ENCODE assay signal across 31 cellular contexts in the genomic region with DNA sequence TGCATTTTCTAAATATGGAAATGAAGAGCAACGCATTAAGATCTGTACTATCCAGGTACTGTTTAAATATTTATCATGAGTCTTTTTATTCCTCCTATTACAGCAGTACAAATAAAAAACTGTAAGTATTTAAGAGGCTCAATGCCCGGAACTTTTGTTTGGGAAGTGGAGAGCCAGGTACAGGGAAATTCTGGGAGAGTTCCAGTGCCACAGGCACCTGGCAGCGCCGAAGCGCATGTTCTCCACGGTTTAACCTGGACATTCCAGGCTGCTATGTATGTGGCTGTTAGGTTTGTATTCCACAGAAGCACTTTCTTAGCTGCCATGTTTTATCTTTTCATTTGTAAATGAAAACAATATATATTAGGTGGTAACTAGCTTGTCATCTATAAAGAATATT.
A peak's percentile ranks its signal among the peaks of the same experiment; 100 is the strongest.
DNase-seq lines count a peak whose midpoint lies in the region; ATAC-seq and TF ChIP-seq lines count a peak whose summit lies in the region.
"Had no signal": no experiment of that assay in that cellular context is flagged by ENCODE, and none has a peak within 500 bp of the region (broad histone marks: within the 10 kb centered on the region; RNA-seq: fewer than 3 reads in every experiment).

No MANE protein-coding gene starts in this region.

- intact Hi-C loops in prostate gland (cut with DNase I) = no loop called here

- H3K27me3 Mint-ChIP-seq in stimulated activated naive B cell treated with anti-CD40 and anti-IgM and Interleukin-4, amounts not matched to agents 10 μg/mL and 1 μg/mL and 100 μg/mL, for 72 hours = no peaks in the 10 kb centered on the region
- H3K27me3 Mint-ChIP-seq: activated CD4-positive, alpha-beta memory T cell treated with anti-CD3 and anti-CD28 coated beads for 36 hours had no signal

- H3K27ac Mint-ChIP-seq in stimulated activated naive B cell treated with anti-CD40 and anti-IgM and Interleukin-4, amounts not matched to agents 10 μg/mL and 1 μg/mL and 100 μg/mL, for 72 hours = no peak overlapping the region
- H3K27ac Mint-ChIP-seq: activated CD4-positive, alpha-beta memory T cell treated with anti-CD3 and anti-CD28 coated beads for 36 hours; activated naive CD4-positive, alpha-beta T cell treated with anti-CD3 and anti-CD28 coated beads for 36 hours; stimulated activated effector memory CD8-positive, alpha-beta T cell treated with anti-CD3 and anti-CD28 coated beads, Interleukin-12 subunit alpha, Interleukin-12 subunit beta, amount 100 ng/mL, for 72 hours; T-helper 1 cell treated with Interleukin-12 subunit alpha and Interleukin-12 subunit beta and Interleukin-4 antibody, amounts not matched to agents 30 μg/mL and 1 μg/mL, for 36 hours had no signal

- peaks cover 5% of the 10 kb centered on the region for H3K4me1 ChIP-seq in prostate gland (replicated peaks)

- H3K9me3 ChIP-seq in prostate gland = no peaks in the 10 kb centered on the region
- H3K9me3 ChIP-seq: esophagus squamous epithelium, heart right ventricle, ovary, SK-N-SH, upper lobe of left lung had no signal

- no peak overlapping the region for H3K4me3 ChIP-seq in prostate gland
- H3K4me3 ChIP-seq: esophagus squamous epithelium, GM23248, heart right ventricle, ovary, PC-9, upper lobe of left lung had no signal

- no peaks in the 10 kb centered on the region for H3K27me3 ChIP-seq in prostate gland (replicated peaks; ENCODE audit: insufficient read depth)
- H3K27me3 ChIP-seq: esophagus squamous epithelium, foreskin keratinocyte, heart right ventricle, ovary, upper lobe of left lung had no signal

- no peak for ATAC-seq in HG02678 (IDR thresholded peaks at IDR 0.05; ENCODE audit: unreplicated experiment)
- no peak for ATAC-seq in stimulated activated naive B cell treated with anti-CD40 and anti-IgM and Interleukin-4, amounts not matched to agents 10 μg/mL and 1 μg/mL and 100 μg/mL, for 72 hours (replicated peaks)
- ATAC-seq: foreskin keratinocyte; stimulated activated effector memory CD8-positive, alpha-beta T cell treated with anti-CD3 and anti-CD28 coated beads, Interleukin-12 subunit alpha, Interleukin-12 subunit beta, amount 100 ng/mL, for 72 hours had no signal

- peak overlapping the region; percentile 75 for H3K27ac ChIP-seq in VCaP
- no peak overlapping the region for H3K27ac ChIP-seq in prostate gland
- H3K27ac ChIP-seq: esophagus squamous epithelium, foreskin keratinocyte, GM23248, heart right ventricle, ovary, PC-9, upper lobe of left lung had no signal

- DNase-seq in NCI-H2107 treated with DMSO at 0.1 percent for 48 hours (lab: John Stamatoyannopoulos, UW; ENCODE audit: unreplicated experiment) = peak; percentile 51
- DNase-seq in NCI-H2107 (lab: John Stamatoyannopoulos, UW) = no peak
- DNase-seq in NCI-H1105 treated with DMSO at 0.1 percent for 48 hours (lab: John Stamatoyannopoulos, UW) = peak; percentile 71
- peak; percentile 81 for DNase-seq in prostate gland (ENCODE audit: low spot score)
- DNase-seq in NCI-H2227 treated with DMSO at 0.1 percent for 48 hours (lab: John Stamatoyannopoulos, UW) = no peak
- DNase-seq in stimulated activated naive B cell treated with anti-CD40 and anti-IgM and Interleukin-4, amounts not matched to agents 10 μg/mL and 1 μg/mL and 100 μg/mL, for 72 hours = no peak
- DNase-seq: 8988T; activated CD4-positive, alpha-beta memory T cell treated with anti-CD3 and anti-CD28 coated beads for 36 hours; activated CD4-positive, CD25-positive, alpha-beta regulatory T cell treated with anti-CD3 and anti-CD28 coated beads, Interleukin-2, amount 50 U/mL, for 72 hours; activated CD8-positive, alpha-beta memory T cell treated with anti-CD3 and anti-CD28 coated beads, Interleukin-2, amount 50 U/mL, for 4 hours; activated naive CD4-positive, alpha-beta T cell treated with anti-CD3 and anti-CD28 coated beads for 36 hours; C1 segment of cervical spinal cord; Calu3; dermis blood vessel endothelial cell; esophagus squamous epithelium; foreskin keratinocyte; GM23248; heart right ventricle; Karpas-422; MV-4-11; nephron progenitor cell; ovary; PC-9; retina; SK-N-SH; substantia nigra had no signal

- H3K4me1 Mint-ChIP-seq in stimulated activated naive B cell treated with anti-CD40 and anti-IgM and Interleukin-4, amounts not matched to agents 10 μg/mL and 1 μg/mL and 100 μg/mL, for 72 hours = no peaks in the 10 kb centered on the region
- H3K4me1 Mint-ChIP-seq: stimulated activated effector memory CD8-positive, alpha-beta T cell treated with anti-CD3 and anti-CD28 coated beads, Interleukin-12 subunit alpha, Interleukin-12 subunit beta, amount 100 ng/mL, for 72 hours had no signal

- WGBS in prostate gland = 50% methylated on average over 6 of the region's 6 CpGs

- no peak for TF ChIP-seq POLR2A in prostate gland (IDR thresholded peaks at IDR 0.05)

- H3K9me3 Mint-ChIP-seq in stimulated activated naive B cell treated with anti-CD40 and anti-IgM and Interleukin-4, amounts not matched to agents 10 μg/mL and 1 μg/mL and 100 μg/mL, for 72 hours = no peaks in the 10 kb centered on the region
- H3K9me3 Mint-ChIP-seq: activated CD4-positive, alpha-beta memory T cell treated with anti-CD3 and anti-CD28 coated beads for 36 hours; activated naive CD4-positive, alpha-beta T cell treated with anti-CD3 and anti-CD28 coated beads for 36 hours; nephron progenitor cell; stimulated activated effector memory CD8-positive, alpha-beta T cell treated with anti-CD3 and anti-CD28 coated beads, Interleukin-12 subunit alpha, Interleukin-12 subunit beta, amount 100 ng/mL, for 72 hours; T-helper 1 cell treated with Interleukin-12 subunit alpha and Interleukin-12 subunit beta and Interleukin-4 antibody, amounts not matched to agents 30 μg/mL and 1 μg/mL, for 36 hours had no signal

- no peak for TF ChIP-seq CTCF in VCaP (conservative IDR thresholded peaks at IDR 0.05)
- TF ChIP-seq CTCF in prostate gland (IDR thresholded peaks at IDR 0.05) = no peak

- H3K4me3 Mint-ChIP-seq in stimulated activated naive B cell treated with anti-CD40 and anti-IgM and Interleukin-4, amounts not matched to agents 10 μg/mL and 1 μg/mL and 100 μg/mL, for 72 hours = no peak overlapping the region
- H3K4me3 Mint-ChIP-seq: activated CD4-positive, alpha-beta memory T cell treated with anti-CD3 and anti-CD28 coated beads for 36 hours; activated naive CD4-positive, alpha-beta T cell treated with anti-CD3 and anti-CD28 coated beads for 36 hours; nephron progenitor cell; stimulated activated effector memory CD8-positive, alpha-beta T cell treated with anti-CD3 and anti-CD28 coated beads, Interleukin-12 subunit alpha, Interleukin-12 subunit beta, amount 100 ng/mL, for 72 hours; T-helper 1 cell treated with Interleukin-12 subunit alpha and Interleukin-12 subunit beta and Interleukin-4 antibody, amounts not matched to agents 30 μg/mL and 1 μg/mL, for 36 hours had no signal

- no peaks in the 10 kb centered on the region for H3K36me3 ChIP-seq in prostate gland
- H3K36me3 ChIP-seq: ovary had no signal

- H3K36me3 Mint-ChIP-seq in stimulated activated naive B cell treated with anti-CD40 and anti-IgM and Interleukin-4, amounts not matched to agents 10 μg/mL and 1 μg/mL and 100 μg/mL, for 72 hours = peaks cover 26 to 50% of the 10 kb centered on the region in 2 donors

Comparison
In these comparisons a context has a peak if more than half of its experiments do, and no peak if none do; other contexts are left out.
1. DNase-seq: peak in NCI-H2107 treated with DMSO at 0.1 percent for 48 hours (single experiment), NCI-H1105 treated with DMSO at 0.1 percent for 48 hours (single experiment) and prostate gland (single experiment); none in NCI-H2107 (single experiment), NCI-H2227 treated with DMSO at 0.1 percent for 48 hours (single experiment) and stimulated activated naive B cell treated with anti-CD40 and anti-IgM and Interleukin-4, amounts not matched to agents 10 μg/mL and 1 μg/mL and 100 μg/mL, for 72 hours (single experiment).